Comparison of ENCODE assay signal across 8 cellular contexts in genomic region chr9:112333639-112334318, GRCh38. TPM values are rescaled to one million over a fixed set of nuclear protein-coding genes. Genes with fewer than 3 reads are reported as not detected.
DNase-seq lines count a peak whose midpoint lies in the region; ATAC-seq and TF ChIP-seq lines count a peak whose summit lies in the region.

No MANE protein-coding gene starts in this region.

- H4K20me1 ChIP-seq in smooth muscle cell (ENCODE audit: low read depth): peaks cover 34% of the 10 kb centered on the region

- TF ChIP-seq CTCF in VCaP (conservative IDR thresholded peaks at IDR 0.05): peak; percentile 84
- peak; percentile 39 for TF ChIP-seq CTCF in smooth muscle cell (IDR thresholded peaks at IDR 0.05; ENCODE audit: borderline replicate concordance, insufficient read depth, poor library complexity, severe bottlenecking)

- DNase-seq in AG08395 (ENCODE audit: low spot score): peak; percentile 98
- DNase-seq in NCI-H2196 (lab: John Stamatoyannopoulos, UW; ENCODE audit: unreplicated experiment): peak; percentile 97
- peak; percentile 93 to 99 for DNase-seq in T47D (ENCODE audit: low read depth in 1 of 2, low spot score in 1 of 2)
- DNase-seq in iPS-NIHi7 (ENCODE audit: extremely low spot score): peak; percentile 96
- peak; percentile 89 for DNase-seq in smooth muscle cell (lab: John Stamatoyannopoulos, UW; ENCODE audit: unreplicated experiment)

- no peaks in the 10 kb centered on the region for H3K9me3 ChIP-seq in smooth muscle cell (replicated peaks; ENCODE audit: low read depth)

- peak overlapping the region; percentile 96 for H3K27ac ChIP-seq in VCaP
- H3K27ac ChIP-seq in smooth muscle cell (ENCODE audit: low read depth): peak overlapping the region; percentile 89

- peak overlapping the region; percentile 96 for H2AFZ ChIP-seq in smooth muscle cell (ENCODE audit: low read depth)

- H3K4me3 ChIP-seq in smooth muscle cell: peak overlapping the region; percentile 96

- peaks cover 4% of the 10 kb centered on the region for H3F3A ChIP-seq in smooth muscle cell (ENCODE audit: low read depth)

- H3K36me3 ChIP-seq in smooth muscle cell (ENCODE audit: low read depth): no peaks in the 10 kb centered on the region

- peak overlapping the region; percentile 88 for H3K9ac ChIP-seq in smooth muscle cell (ENCODE audit: low read depth)

- H3K79me2 ChIP-seq in smooth muscle cell (ENCODE audit: low read depth): peaks cover 38% of the 10 kb centered on the region

- peak overlapping the region; percentile 94 for H3K4me2 ChIP-seq in smooth muscle cell

- H3K4me1 ChIP-seq in smooth muscle cell (ENCODE audit: low read depth): peaks cover 27% of the 10 kb centered on the region

- peak; percentile 36 for ATAC-seq in GM18870 (IDR thresholded peaks at IDR 0.05; ENCODE audit: unreplicated experiment)
- peak; percentile 70 for ATAC-seq in HG03108 (IDR thresholded peaks at IDR 0.05; ENCODE audit: unreplicated experiment)

- WGBS in smooth muscle cell (ENCODE audit: low lambda C conversion rate): 2% methylated on average over 24 of the region's 72 CpGs

- no peaks in the 10 kb centered on the region for H3K27me3 ChIP-seq in smooth muscle cell (ENCODE audit: low read depth)

- in situ Hi-C loops in T47D (cut with HindIII; ENCODE audit: low pct_unique_long_range_greater_than_20kb, low sequenced_read_pairs): no loop called here

RNA-seq across cellular contexts. Expression of gene PTBP3, which starts 0.4 kb away (rescaled TPM):
- total RNA-seq in smooth muscle cell: 51.5 and 53.2 TPM in 2 replicates
- polyA plus RNA-seq in smooth muscle cell: 9.5 and 14.7 TPM in 2 replicates

RNA-seq across cellular contexts. Expression of gene HSDL2, which starts 46.1 kb away (rescaled TPM):
- 18.7 and 19.4 TPM in 2 replicates for total RNA-seq in smooth muscle cell
- polyA plus RNA-seq in smooth muscle cell: 8.7 and 13.6 TPM in 2 replicates

Comparison
In these comparisons a context has a peak if more than half of its experiments do, and no peak if none do; other contexts are left out.
1. Peak in every context shown above with its lines: DNase-seq, ATAC-seq, H3K4me3 ChIP-seq and H3K27ac ChIP-seq.